ENCODE assay signal across 8 cellular contexts in genomic region chr20:32357869-32358631, GRCh38. TPM values are rescaled to one million over a fixed set of nuclear protein-coding genes. Genes with fewer than 3 reads are reported as not detected.
A peak's percentile ranks its signal among the peaks of the same experiment; 100 is the strongest.
DNase-seq lines count a peak whose midpoint lies in the region; ATAC-seq and TF ChIP-seq lines count a peak whose summit lies in the region.

ASXL1 (plus strand) TSS chr20:32358331; CDS start chr20:32358776, 445 bp downstream.

- H3K27me3 ChIP-seq in right atrium auricular region: no peaks in the 10 kb centered on the region
- H3K27me3 ChIP-seq in uterus: no peaks in the 10 kb centered on the region

- H3K36me3 ChIP-seq in right atrium auricular region (no peaks in the 10 kb centered on the region), uterus (no peaks in the 10 kb centered on the region)

- peak; percentile 79 for DNase-seq in NCI-H187 treated with DMSO at 0.1 percent for 48 hours (lab: John Stamatoyannopoulos, UW)
- DNase-seq in anterior cingulate cortex (lab: John Stamatoyannopoulos, UW): peak; percentile 82 to 99 (median 97)
- peak; percentile 96 for DNase-seq in right atrium auricular region (ENCODE audit: low spot score)
- peak; percentile 90 for DNase-seq in pulmonary artery endothelial cell (ENCODE audit: low read depth, low spot score)
- peak; percentile 96 to 97 for DNase-seq in uterus

- TF ChIP-seq POLR2A in uterus (IDR thresholded peaks at IDR 0.05): peak in 1 of 2 donors; percentile 66

- H3K9me3 ChIP-seq in right atrium auricular region: no peaks in the 10 kb centered on the region
- H3K9me3 ChIP-seq in uterus: no peaks in the 10 kb centered on the region

- H3K4me3 ChIP-seq in right atrium auricular region (peak within 1 kb of the TSS; percentile 90 to 94), uterus (peak within 1 kb of the TSS; percentile 55 to 75)

- intact Hi-C loops in T-helper 2 cell treated with Interferon-gamma antibody and Interleukin-4, amounts not matched to agents 100 ng/mL and 5 ng/mL, for 36 hours (cut with micrococcal nuclease): loop anchor here (1.0 to 10.0 kb wide), 10 partner anchors 21 to 617 kb away; partner anchors contain the start of genes PDRG1, PLAGL2, POFUT1 and TM9SF4
- intact Hi-C loops in uterus (cut with DNase I; ENCODE audit: low total_unique reads): no loop called here

- no peak for TF ChIP-seq CTCF in right atrium auricular region (IDR thresholded peaks at IDR 0.05)
- peak in 2 of 4 experiments; percentile 4 to 23 for TF ChIP-seq CTCF in uterus (IDR thresholded peaks at IDR 0.05)

- peak within 1 kb of the TSS; percentile 95 to 98 for H3K27ac ChIP-seq in right atrium auricular region
- peak within 1 kb of the TSS; percentile 98 to 99 for H3K27ac ChIP-seq in uterus

- H3K4me1 ChIP-seq in right atrium auricular region (peaks cover 0 to 51% of the 10 kb centered on the region in 2 donors), uterus (peaks cover 0 to 4% of the 10 kb centered on the region in 2 donors)

- ATAC-seq in GM18498 (IDR thresholded peaks at IDR 0.05; ENCODE audit: unreplicated experiment) (peak; percentile 77), HG02938 (IDR thresholded peaks at IDR 0.05; ENCODE audit: unreplicated experiment) (peak; percentile 71)

RNA-seq across cellular contexts. Expression of gene ASXL1, which starts in this region (rescaled TPM):
- 92.7 and 98.7 TPM in 2 replicates for total RNA-seq in T-helper 2 cell treated with Interferon-gamma antibody and Interleukin-4, amounts not matched to agents 100 ng/mL and 5 ng/mL, for 36 hours
- total RNA-seq in right atrium auricular region: 10 to 100 TPM; 15.9 to 30.5 TPM
- 30.7 and 38.5 TPM in 2 replicates for total RNA-seq in pulmonary artery endothelial cell
- 100 to 1,000 TPM in 2 of 4 donors, 10 to 100 TPM in 2; 69.1 to 116 (median 102) TPM for total RNA-seq in uterus

Comparison
In these comparisons a context has a peak if more than half of its experiments do, and no peak if none do; other contexts are left out.
1. Peak in every context shown above with its lines: DNase-seq, ATAC-seq, H3K4me3 ChIP-seq and H3K27ac ChIP-seq.